2 cellular contexts compared by ENCODE assay signal in the genomic region with DNA sequence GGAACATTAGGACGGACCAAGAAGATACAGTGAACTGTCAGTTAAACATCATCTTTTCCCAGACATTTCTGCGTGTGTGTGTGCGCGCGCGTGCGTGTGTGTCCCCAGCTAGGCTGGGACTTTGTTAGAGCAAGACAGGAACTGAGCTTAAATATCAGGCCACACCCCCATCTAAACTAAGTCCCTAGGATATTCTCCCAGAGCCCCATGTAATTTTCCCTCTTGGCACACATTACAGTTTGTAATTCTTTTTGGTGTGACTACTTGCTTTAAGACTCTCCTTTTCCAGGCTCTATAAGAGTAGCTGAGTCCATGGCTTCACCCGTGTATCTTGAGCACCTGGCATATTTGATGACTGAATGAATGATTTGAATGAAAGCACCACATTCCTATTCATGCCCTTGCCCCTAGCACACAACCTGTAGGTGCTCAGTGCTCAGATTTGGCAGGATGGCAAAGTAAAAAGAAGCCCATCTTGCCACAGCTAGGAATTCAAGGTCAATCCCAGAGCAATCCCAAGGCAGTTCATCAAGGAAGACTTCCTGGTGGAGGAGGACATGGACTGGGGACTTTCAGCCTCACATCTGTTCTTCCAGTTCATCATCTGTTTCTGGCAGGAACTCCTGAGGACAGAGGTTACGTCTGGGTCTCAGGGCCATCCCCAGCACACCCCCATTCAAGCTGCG.
TF ChIP-seq lines count a peak whose summit lies in the region.

No MANE protein-coding gene starts in this region.

TF ChIP-seq in SK-N-SH, 30 proteins besides CTCF, POLR2A, EP300 and RAD21 (continued from another document):
- TF ChIP-seq MAX (IDR thresholded peaks at IDR 0.05; ENCODE audit: low read depth): no peak
- no peak for TF ChIP-seq YY1 (IDR thresholded peaks at IDR 0.05; ENCODE audit: low read depth)
- peak; percentile 79; the same call in 1 of the 2 replicates for TF ChIP-seq RCOR1 (IDR thresholded peaks at IDR 0.05; ENCODE audit: low read length)
- no peak for TF ChIP-seq FOXJ3 (CRISPR knock-in tag; IDR thresholded peaks at IDR 0.05)

TF ChIP-seq in SK-N-SH treated with all-trans-retinoic acid at 6 μM for 48 hours, 23 proteins besides CTCF, POLR2A, EP300 and RAD21 (continued from another document):
- no peak for TF ChIP-seq TSHZ2 (CRISPR knock-in tag; IDR thresholded peaks at IDR 0.05)
- no peak for TF ChIP-seq ISL1 (CRISPR knock-in tag; IDR thresholded peaks at IDR 0.05)
- TF ChIP-seq, protein P1, sequence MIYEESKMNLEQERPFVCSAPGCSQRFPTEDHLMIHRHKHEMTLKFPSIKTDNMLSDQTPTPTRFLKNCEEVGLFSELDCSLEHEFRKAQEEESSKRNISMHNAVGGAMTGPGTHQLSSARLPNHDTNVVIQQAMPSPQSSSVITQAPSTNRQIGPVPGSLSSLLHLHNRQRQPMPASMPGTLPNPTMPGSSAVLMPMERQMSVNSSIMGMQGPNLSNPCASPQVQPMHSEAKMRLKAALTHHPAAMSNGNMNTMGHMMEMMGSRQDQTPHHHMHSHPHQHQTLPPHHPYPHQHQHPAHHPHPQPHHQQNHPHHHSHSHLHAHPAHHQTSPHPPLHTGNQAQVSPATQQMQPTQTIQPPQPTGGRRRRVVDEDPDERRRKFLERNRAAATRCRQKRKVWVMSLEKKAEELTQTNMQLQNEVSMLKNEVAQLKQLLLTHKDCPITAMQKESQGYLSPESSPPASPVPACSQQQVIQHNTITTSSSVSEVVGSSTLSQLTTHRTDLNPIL (CRISPR knock-in tag; IDR thresholded peaks at IDR 0.05; ENCODE audit: low read depth): no peak
- TF ChIP-seq ESRRG (CRISPR knock-in tag; IDR thresholded peaks at IDR 0.05): no peak
- no peak for TF ChIP-seq TOX (CRISPR knock-in tag; IDR thresholded peaks at IDR 0.05; ENCODE audit: borderline replicate concordance)
- no peak for TF ChIP-seq ZNF70 (CRISPR knock-in tag; IDR thresholded peaks at IDR 0.05)
- TF ChIP-seq ZFP30 (CRISPR knock-in tag; IDR thresholded peaks at IDR 0.05): no peak
- TF ChIP-seq TCF4 (CRISPR knock-in tag; IDR thresholded peaks at IDR 0.05; ENCODE audit: borderline replicate concordance): no peak
- no peak for TF ChIP-seq PPARA (CRISPR knock-in tag; IDR thresholded peaks at IDR 0.05; ENCODE audit: borderline replicate concordance)
